1 cellular context compared by ENCODE assay signal in the genomic region with DNA sequence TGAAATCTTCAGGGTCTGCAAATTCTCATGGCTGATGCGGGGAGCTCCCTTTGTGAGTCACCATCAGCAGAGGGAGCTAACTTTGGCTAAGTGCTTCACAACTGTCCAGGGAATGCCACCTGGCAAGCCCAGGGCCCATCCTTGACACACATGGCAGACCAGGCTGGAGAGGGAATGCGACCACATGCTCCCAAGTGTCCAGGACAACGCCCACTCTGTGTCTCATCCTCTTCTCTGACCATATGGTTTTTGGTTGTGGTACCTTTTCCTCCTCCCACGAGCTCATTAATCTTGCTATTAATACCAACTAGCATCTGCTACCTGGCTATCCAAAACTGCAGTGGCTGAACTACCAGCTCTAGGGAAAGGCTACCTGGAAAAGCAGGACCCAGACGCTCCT.
TF ChIP-seq lines count a peak whose summit lies in the region.

No MANE protein-coding gene starts in this region.

TF ChIP-seq in IMR-90, 13 proteins besides CTCF, POLR2A, EP300 and RAD21:
- TF ChIP-seq BHLHE40 (IDR thresholded peaks at IDR 0.05; ENCODE audit: low read depth, low read length) (no peak), MXI1 (IDR thresholded peaks at IDR 0.05; ENCODE audit: borderline replicate concordance, low read depth, low read length) (no peak), CEBPB (IDR thresholded peaks at IDR 0.05; ENCODE audit: low read depth, low read length) (no peak), RCOR1 (IDR thresholded peaks at IDR 0.05; ENCODE audit: insufficient replicate concordance, low read length) (no peak), MAZ (IDR thresholded peaks at IDR 0.05; ENCODE audit: borderline replicate concordance, low read depth, low read length) (no peak), SMC3 (IDR thresholded peaks at IDR 0.05; ENCODE audit: low read depth, low read length) (no peak), NFE2L2 (IDR thresholded peaks at IDR 0.05; ENCODE audit: low read depth, low read length) (no peak), MAFK (IDR thresholded peaks at IDR 0.05; ENCODE audit: low read depth, low read length) (no peak), RFX5 (IDR thresholded peaks at IDR 0.05; ENCODE audit: low read depth, low read length) (no peak)
- TF ChIP-seq, protein P1, sequence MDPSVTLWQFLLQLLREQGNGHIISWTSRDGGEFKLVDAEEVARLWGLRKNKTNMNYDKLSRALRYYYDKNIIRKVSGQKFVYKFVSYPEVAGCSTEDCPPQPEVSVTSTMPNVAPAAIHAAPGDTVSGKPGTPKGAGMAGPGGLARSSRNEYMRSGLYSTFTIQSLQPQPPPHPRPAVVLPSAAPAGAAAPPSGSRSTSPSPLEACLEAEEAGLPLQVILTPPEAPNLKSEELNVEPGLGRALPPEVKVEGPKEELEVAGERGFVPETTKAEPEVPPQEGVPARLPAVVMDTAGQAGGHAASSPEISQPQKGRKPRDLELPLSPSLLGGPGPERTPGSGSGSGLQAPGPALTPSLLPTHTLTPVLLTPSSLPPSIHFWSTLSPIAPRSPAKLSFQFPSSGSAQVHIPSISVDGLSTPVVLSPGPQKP (IDR thresholded peaks at IDR 0.05; ENCODE audit: borderline replicate concordance, low read depth, low read length): no peak
- TF ChIP-seq, protein P2, sequence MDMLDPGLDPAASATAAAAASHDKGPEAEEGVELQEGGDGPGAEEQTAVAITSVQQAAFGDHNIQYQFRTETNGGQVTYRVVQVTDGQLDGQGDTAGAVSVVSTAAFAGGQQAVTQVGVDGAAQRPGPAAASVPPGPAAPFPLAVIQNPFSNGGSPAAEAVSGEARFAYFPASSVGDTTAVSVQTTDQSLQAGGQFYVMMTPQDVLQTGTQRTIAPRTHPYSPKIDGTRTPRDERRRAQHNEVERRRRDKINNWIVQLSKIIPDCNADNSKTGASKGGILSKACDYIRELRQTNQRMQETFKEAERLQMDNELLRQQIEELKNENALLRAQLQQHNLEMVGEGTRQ (IDR thresholded peaks at IDR 0.05; ENCODE audit: low read depth, low read length): no peak
